In the genomic region with DNA sequence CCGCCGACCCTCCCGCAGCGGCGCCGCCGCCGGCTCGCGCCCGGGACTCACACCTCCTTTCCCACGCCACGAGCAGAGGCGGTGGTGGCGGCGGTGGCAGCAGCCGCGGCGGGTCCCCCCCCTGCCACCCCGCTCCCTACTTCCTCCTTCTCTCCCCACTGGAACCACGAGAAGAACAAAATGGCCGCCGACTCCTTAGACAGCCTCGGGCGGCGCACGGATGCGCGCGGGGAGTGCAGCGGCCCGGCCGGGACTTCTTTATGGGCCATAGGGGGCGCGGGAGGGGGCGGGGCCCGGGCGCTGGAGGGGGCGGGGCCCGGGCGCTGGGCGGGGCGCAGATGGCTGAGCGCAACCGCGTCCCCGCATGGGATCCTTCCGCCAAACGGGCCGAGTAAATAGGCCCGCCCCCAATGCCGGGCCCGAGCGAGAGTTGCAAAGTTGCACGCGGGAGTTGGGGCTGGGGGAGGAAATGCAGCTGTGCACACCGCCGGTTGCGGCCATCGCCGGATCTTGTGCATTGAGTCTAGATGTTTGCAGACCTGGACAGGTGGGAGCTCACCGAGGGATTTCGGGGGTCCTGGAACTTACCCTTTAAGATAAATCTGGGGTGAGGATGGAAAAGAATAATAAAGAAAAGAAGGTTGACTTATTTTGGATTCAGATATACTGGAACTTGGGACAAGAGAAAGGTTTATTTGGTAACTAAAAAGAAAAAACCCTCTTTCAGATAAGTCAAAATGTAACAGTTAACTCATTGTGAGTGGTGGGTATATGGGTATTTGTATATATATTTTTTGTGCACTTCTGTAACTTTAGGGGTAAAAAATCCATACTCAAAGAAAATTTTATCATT, we compare ENCODE assay signal across 8 cellular contexts. TPM values are rescaled to one million over a fixed set of nuclear protein-coding genes. Genes with fewer than 3 reads are reported as not detected.
DNase-seq lines count a peak whose midpoint lies in the region; ATAC-seq, FAIRE-seq and TF ChIP-seq lines count a peak whose summit lies in the region.

Gene PPP1CC (minus strand): TSS at position 174 of the 853 bp plus-strand sequence. CDS start 184 bp downstream, outside the sequence.

- CTCF ChIA-PET in BJ (lab: Yijun Ruan, JAX), result interaction anchor here (0.6 kb wide), 1 partner anchor 268 kb away, joined by 3 read pairs; no protein-coding TSS in a partner anchor
- CTCF ChIA-PET in HepG2 (lab: Yijun Ruan, JAX; ENCODE audit: low intra/inter-chr PET ratio, low total read pairs), result no interaction called here

- H4K20me1 ChIP-seq in HepG2 (ENCODE audit: insufficient read depth, low read length), result peaks cover 42% of the 10 kb centered on the region

- DNase-seq in BJ (ENCODE audit: low read depth) (no peak), NCI-H774 (lab: John Stamatoyannopoulos, UW) (peak; percentile 97), dermis blood vessel endothelial cell (peak; percentile 96), HepG2 (ENCODE audit: low spot score) (peak; percentile 88)
- peak; percentile 87 to 90 for DNase-seq in activated CD4-positive, alpha-beta T cell treated with anti-CD3 and anti-CD28 coated beads, Interleukin-2, amount 50 U/mL, for 4 hours
- peak; percentile 84 to 87 for DNase-seq in stimulated activated CD4-positive, alpha-beta T cell treated with anti-CD3 and anti-CD28 coated beads, Interleukin-2, amount 100 ng/mL, for 48 hours

- ATAC-seq in GM19372 (IDR thresholded peaks at IDR 0.05; ENCODE audit: low read depth, unreplicated experiment) (peak; percentile 85), HG03565 (IDR thresholded peaks at IDR 0.05; ENCODE audit: unreplicated experiment) (peak; percentile 50), HepG2 (peak; percentile 80)

- no TSS peak for BruUV-seq in HepG2 (replicated peaks; lab: Mats Ljungman, UMichigan)

- peak within 1 kb of the TSS; percentile 59 for H2AFZ ChIP-seq in HepG2 (ENCODE audit: low read length)

- peak within 1 kb of the TSS; percentile 94 for H3K9ac ChIP-seq in HepG2 (ENCODE audit: insufficient read depth, low read depth, low read length)

- POLR2A ChIA-PET in BJ (lab: Charles Lee), result interaction anchor here (0.6 kb wide), 1 partner anchor 654 kb away, joined by 15 read pairs; no protein-coding TSS in a partner anchor
- POLR2A ChIA-PET in HepG2 (lab: Yijun Ruan, JAX), result interaction anchor here (0.6 to 1.3 kb wide), 7 partner anchors 9 to 651 kb away, joined by 3 to 6 read pairs (median 3); partner anchors contain the start of genes FAM216A and GPN3

- intact Hi-C loops in HepG2 (cut with micrococcal nuclease; ENCODE audit: unreplicated experiment), result loop anchor here (5.0 kb wide), 1 partner anchor 84 kb away; no protein-coding TSS in a partner anchor

- TF ChIP-seq RAD21 in HepG2 (CRISPR knock-in tag; IDR thresholded peaks at IDR 0.05), result no peak

- H3K4me2 ChIP-seq in HepG2 (ENCODE audit: low read depth, low read length), result peak within 1 kb of the TSS; percentile 93

- peak; percentile 72 to 78 for TF ChIP-seq POLR2A in HepG2 (IDR thresholded peaks at IDR 0.05; ENCODE audit: insufficient read depth in 1 of 2, low read depth in 2 of 2, low read length in 2 of 2)

- FAIRE-seq in HepG2 (lab: Jason Lieb, UNC), result no peak

- peak within 1 kb of the TSS; percentile 80 for H3K4me3 ChIP-seq in BJ (ENCODE audit: low read depth, low read length)
- H3K4me3 ChIP-seq in HepG2 (replicated peaks in 1 of 3; ENCODE audit: insufficient read depth in 1 of 3, low read depth in 2 of 3, low read length in 3 of 3), result peak within 1 kb of the TSS; percentile 86 to 96 (median 96)

- peak within 1 kb of the TSS; percentile 87 for H3K27ac ChIP-seq in HepG2 (ENCODE audit: extremely low read length, insufficient read depth, low read length)

- WGBS in HepG2 (ENCODE audit: low lambda C conversion rate), result under 1% methylated on average over 21 of the region's 63 CpGs

- H3K36me3 ChIP-seq in BJ (ENCODE audit: control insufficient read depth, insufficient read depth, low read length) (no peaks in the 10 kb centered on the region), HepG2 (replicated peaks in 1 of 2; ENCODE audit: control insufficient read depth in 1 of 2, insufficient read depth in 2 of 2, low read length in 2 of 2) (peaks cover 1 to 6% of the 10 kb centered on the region in 2 experiments; a peak in 3 of 5 replicates)

- TF ChIP-seq EP300 in HepG2 (IDR thresholded peaks at IDR 0.05; ENCODE audit: low read depth in 2 of 2, low read length in 2 of 2) (no peak; a peak in 1 of 4 replicates), HepG2 (CRISPR knock-in tag; IDR thresholded peaks at IDR 0.05; ENCODE audit: borderline replicate concordance) (no peak; the same call in 1 of the 2 replicates)

- H3K79me2 ChIP-seq in HepG2 (ENCODE audit: insufficient read depth, low read length), result peaks cover 45% of the 10 kb centered on the region

- no peak for TF ChIP-seq CTCF in BJ (IDR thresholded peaks at IDR 0.05; ENCODE audit: insufficient read depth, low read depth, low read length)
- no peak for TF ChIP-seq CTCF in HepG2 (CRISPR knock-in tag; IDR thresholded peaks at IDR 0.05)

- H3K4me1 ChIP-seq in HepG2 (ENCODE audit: insufficient read depth, low read length), result peaks cover 54% of the 10 kb centered on the region

- in situ Hi-C loops in HepG2 (cut with HindIII; ENCODE audit: extremely low pct_ligation_motif_present, low pct_unique_long_range_greater_than_20kb), result loop anchor here (5.0 kb wide), 1 partner anchor 84 kb away; no protein-coding TSS in a partner anchor

- H3K27me3 ChIP-seq in BJ (ENCODE audit: control insufficient read depth, insufficient read depth, low read length), result no peaks in the 10 kb centered on the region
- no peaks in the 10 kb centered on the region; a peak in 2 of 5 replicates for H3K27me3 ChIP-seq in HepG2 (ENCODE audit: control insufficient read depth in 1 of 2, insufficient read depth in 2 of 2, low read length in 2 of 2)

- H3K9me3 ChIP-seq in HepG2 (ENCODE audit: low read length), result no peaks in the 10 kb centered on the region

TF ChIP-seq in HepG2, 621 proteins besides CTCF, POLR2A, EP300 and RAD21 (continues in another document):
- TF ChIP-seq ADNP (CRISPR knock-in tag; IDR thresholded peaks at IDR 0.05) (no peak), HMGXB4 (CRISPR knock-in tag; IDR thresholded peaks at IDR 0.05; ENCODE audit: borderline replicate concordance in 1 of 2, low read depth in 1 of 2) (peak; percentile 61 to 66; a peak in 3 of 4 replicates), ZNF761 (CRISPR knock-in tag; conservative IDR thresholded peaks at IDR 0.05) (no peak), POLR2AphosphoS5 (IDR thresholded peaks at IDR 0.05; ENCODE audit: low read depth, low read length) (peak; percentile 88)

RNA-seq across cellular contexts. Expression of gene PPP1CC, which starts in this region (rescaled TPM):
- polyA plus RNA-seq in BJ (2011; rRNA removed), result 58.1 and 91.5 TPM in 2 replicates
- 30.9 and 35.0 TPM in 2 replicates for polyA minus RNA-seq in BJ (2011; rRNA and poly(A)+ RNA removed)
- 113 and 153 TPM in 2 replicates for total RNA-seq in dermis blood vessel endothelial cell
- 187 and 277 TPM in 2 replicates for total RNA-seq in HepG2 (2016; rRNA removed; fragmentation: Illumina TruSeq; extraction: Trizol)
- 112 and 117 TPM in 2 replicates for total RNA-seq in HepG2 (2016; cell fraction: cytosol; rRNA removed; fragmentation: Illumina TruSeq; extraction: Trizol; ENCODE audit: low read depth)
- total RNA-seq in HepG2 (2016; cell fraction: insoluble cytoplasmic fraction; rRNA removed; fragmentation: Illumina TruSeq; extraction: Trizol), result 187 and 271 TPM in 2 replicates
- total RNA-seq in HepG2 (2016; cell fraction: membrane; rRNA removed; fragmentation: Illumina TruSeq; extraction: Trizol), result 307 and 332 TPM in 2 replicates
- 113 and 126 TPM in 2 replicates for total RNA-seq in HepG2 (2016; cell fraction: nucleus; rRNA removed; fragmentation: Illumina TruSeq; extraction: Trizol)
- 133 and 178 TPM in 2 replicates for polyA plus RNA-seq in HepG2 (2011; rRNA removed)
- 72.4 and 101 TPM in 2 replicates for polyA plus RNA-seq in HepG2 (2011; cell fraction: cytosol; rRNA removed)
- 48.0 and 54.4 TPM in 2 replicates for polyA plus RNA-seq in HepG2 (2011; cell fraction: nucleus; rRNA removed)
- polyA plus RNA-seq in HepG2 (2012), result 156 and 233 TPM in 2 replicates
- polyA plus RNA-seq in HepG2 (2016; cell fraction: cytosol; fragmentation: Illumina TruSeq; extraction: Trizol; ENCODE audit: low read depth), result 144 and 159 TPM in 2 replicates
- 329 and 330 TPM in 2 replicates for polyA plus RNA-seq in HepG2 (2016; cell fraction: insoluble cytoplasmic fraction; fragmentation: Illumina TruSeq; extraction: Trizol; ENCODE audit: low read depth)
- 307 and 315 TPM in 2 replicates for polyA plus RNA-seq in HepG2 (2016; cell fraction: membrane; fragmentation: Illumina TruSeq; extraction: Trizol; ENCODE audit: low read depth)
- polyA plus RNA-seq in HepG2 (2016; cell fraction: nucleus; fragmentation: Illumina TruSeq; extraction: Trizol; ENCODE audit: insufficient read depth, low read depth), result 168 and 174 TPM in 2 replicates
- 69.1 TPM in 2 replicates for polyA minus RNA-seq in HepG2 (2011; rRNA and poly(A)+ RNA removed; ENCODE audit: low replicate concordance)
- polyA minus RNA-seq in HepG2 (2011; cell fraction: cytosol; rRNA and poly(A)+ RNA removed), result 110 and 111 TPM in 2 replicates
- polyA minus RNA-seq in HepG2 (2011; cell fraction: nucleus; rRNA and poly(A)+ RNA removed), result 115 and 125 TPM in 2 replicates
